ENCODE assay signal across 1 cellular context in genomic region chr14:74562515-74563232, GRCh38.
TF ChIP-seq lines count a peak whose summit lies in the region.

No MANE protein-coding gene starts in this region.

TF ChIP-seq in SK-N-SH treated with all-trans-retinoic acid at 6 μM for 48 hours, 23 proteins besides CTCF, POLR2A, EP300 and RAD21 (continued from another document):
- TF ChIP-seq CSRNP3 (CRISPR knock-in tag; IDR thresholded peaks at IDR 0.05), result no peak
